1 cellular context compared by ENCODE assay signal in genomic region chr7:105439174-105439893, GRCh38.
TF ChIP-seq lines count a peak whose summit lies in the region.

No MANE protein-coding gene starts in this region.

TF ChIP-seq in GM23338, 12 proteins besides CTCF, POLR2A, EP300 and RAD21 (continued from another document):
- TF ChIP-seq REST (IDR thresholded peaks at IDR 0.05; ENCODE audit: unreplicated experiment) (no peak), CREB1 (CRISPR knock-in tag; IDR thresholded peaks at IDR 0.05; ENCODE audit: low read depth) (no peak)
